15 cellular contexts compared by ENCODE assay signal in the genomic region with DNA sequence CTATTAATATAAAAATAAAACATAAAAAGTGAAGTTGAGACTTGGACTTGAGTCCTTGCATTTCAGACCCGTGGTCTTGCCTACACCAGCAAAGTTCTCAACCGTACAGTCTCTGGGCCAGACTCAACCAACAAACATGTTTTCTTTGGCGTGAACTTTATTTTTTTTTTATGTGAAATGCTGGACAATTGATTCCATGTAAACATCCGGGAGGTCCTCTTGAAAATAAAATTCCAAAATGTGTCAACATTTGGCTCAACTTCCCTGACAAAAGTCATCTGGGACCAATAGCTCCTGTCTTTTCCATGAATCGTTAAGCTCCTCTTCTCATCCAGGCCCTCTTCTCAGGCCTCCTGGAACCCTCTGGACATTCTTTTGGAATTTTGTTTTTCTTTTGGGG. TPM values are rescaled to one million over a fixed set of nuclear protein-coding genes. Genes with fewer than 3 reads are reported as not detected.
DNase-seq lines count a peak whose midpoint lies in the region; ATAC-seq and TF ChIP-seq lines count a peak whose summit lies in the region.
"Had no signal": no experiment of that assay in that cellular context is flagged by ENCODE, and none has a peak within 500 bp of the region (broad histone marks: within the 10 kb centered on the region; RNA-seq: fewer than 3 reads in every experiment).

No MANE protein-coding gene starts in this region.

- POLR2A ChIA-PET in activated CD4-positive, alpha-beta T cell treated with anti-CD3 and anti-CD28 coated beads for 36 hours (lab: Charles Lee): interaction anchor here (0.6 to 1.0 kb wide), 2 partner anchors 13 to 357 kb away, joined by 3 read pairs; no protein-coding TSS in a partner anchor

- H3K36me3 ChIP-seq in SK-N-MC (ENCODE audit: insufficient read depth, low read length) (peaks cover 11% of the 10 kb centered on the region), spleen (peaks cover 0 to 51% (median 17%) of the 10 kb centered on the region in 6 donors)

- peak overlapping the region; percentile 100 for H3K27ac ChIP-seq in SK-N-MC
- peak overlapping the region in 7 of 8 donors; percentile 19 to 97 (median 32) for H3K27ac ChIP-seq in spleen

- H3K27me3 Mint-ChIP-seq in activated CD4-positive, alpha-beta T cell treated with anti-CD3 and anti-CD28 coated beads for 36 hours: no peaks in the 10 kb centered on the region
- H3K27me3 Mint-ChIP-seq: dendritic cell treated with granulocyte-macrophage colony-stimulating factor and Interleukin-4, amounts not matched to agents 40 ng/mL and 50 ng/mL, for 4 days; natural killer cell treated with Interleukin-12 subunit alpha and Interleukin-12 subunit beta and Interleukin-15 and Interleukin-18, amount 100 ng/mL, for 72 hours had no signal

- no peak for DNase-seq in activated CD4-positive, alpha-beta T cell treated with anti-CD3 and anti-CD28 coated beads for 36 hours
- DNase-seq in activated CD4-positive, alpha-beta T cell treated with anti-CD3 and anti-CD28 coated beads, Interleukin-2, amount 50 U/mL, for 1 hour: no peak
- DNase-seq in SK-N-MC (ENCODE audit: low read depth, low spot score) (no peak), fibroblast of pulmonary artery (ENCODE audit: low read depth) (peak; percentile 53), spleen (no peak)
- DNase-seq: NCI-H2081, NCI-H774, substantia nigra had no signal

- H3K4me3 Mint-ChIP-seq in activated CD4-positive, alpha-beta T cell treated with anti-CD3 and anti-CD28 coated beads for 36 hours: no peak overlapping the region
- H3K4me3 Mint-ChIP-seq: dendritic cell treated with granulocyte-macrophage colony-stimulating factor and Interleukin-4, amounts not matched to agents 40 ng/mL and 50 ng/mL, for 4 days; natural killer cell treated with Interleukin-12 subunit alpha and Interleukin-12 subunit beta and Interleukin-15 and Interleukin-18, amount 100 ng/mL, for 72 hours had no signal

- TF ChIP-seq POLR2A in spleen (IDR thresholded peaks at IDR 0.05): no peak

- H3K27me3 ChIP-seq in spleen (replicated peaks in 1 of 7): no peaks in the 10 kb centered on the region

- no peak overlapping the region for H3K9ac ChIP-seq in SK-N-MC (ENCODE audit: insufficient read length)

- no peak for ATAC-seq in activated CD4-positive, alpha-beta T cell treated with anti-CD3 and anti-CD28 coated beads for 36 hours
- no peak for ATAC-seq in HG02870 (IDR thresholded peaks at IDR 0.05; ENCODE audit: unreplicated experiment)
- no peak for ATAC-seq in GM18519 (IDR thresholded peaks at IDR 0.05; ENCODE audit: low FRiP score, unreplicated experiment)
- ATAC-seq in HG02840 (IDR thresholded peaks at IDR 0.05; ENCODE audit: low FRiP score, unreplicated experiment): no peak
- ATAC-seq: HCT116; natural killer cell treated with Interleukin-12 subunit alpha and Interleukin-12 subunit beta and Interleukin-15 and Interleukin-18, amount 100 ng/mL, for 72 hours had no signal

- peak overlapping the region; percentile 1 for H3K27ac Mint-ChIP-seq in activated CD4-positive, alpha-beta T cell treated with anti-CD3 and anti-CD28 coated beads for 36 hours

- H3K9me3 ChIP-seq in SK-N-MC (ENCODE audit: low read depth, low read length): no peaks in the 10 kb centered on the region
- no peaks in the 10 kb centered on the region for H3K9me3 ChIP-seq in spleen

- WGBS in spleen, 5 donors: 73 to 86% (median 83%) methylated on average over 5 of the region's 5 CpGs

- CTCF ChIA-PET in activated CD4-positive, alpha-beta T cell treated with anti-CD3 and anti-CD28 coated beads for 36 hours (lab: Charles Lee): interaction anchor here (0.7 to 3.2 kb wide), 2 partner anchors 11 to 14 kb away, joined by 3 to 23 read pairs; no protein-coding TSS in a partner anchor

- no peak for TF ChIP-seq CTCF in fibroblast of pulmonary artery (IDR thresholded peaks at IDR 0.05; ENCODE audit: low read length, missing control alignments)
- no peak for TF ChIP-seq CTCF in spleen (IDR thresholded peaks at IDR 0.05 in 8 of 11, conservative IDR thresholded peaks at IDR 0.05 in 3 of 11)

- H3K4me3 ChIP-seq in SK-N-MC (no peak overlapping the region), fibroblast of pulmonary artery (replicated peaks; ENCODE audit: low read depth, low read length) (no peak overlapping the region), spleen (no peak overlapping the region)

- H3K4me1 Mint-ChIP-seq in activated CD4-positive, alpha-beta T cell treated with anti-CD3 and anti-CD28 coated beads for 36 hours: peaks cover 31% of the 10 kb centered on the region

- intact Hi-C loops in activated CD4-positive, alpha-beta T cell treated with anti-CD3 and anti-CD28 coated beads for 36 hours (cut with DNase I, micrococcal nuclease): no loop called here
- intact Hi-C loops in spleen (cut with DNase I; ENCODE audit: low total_unique reads): no loop called here

- peaks cover 14 to 76% (median 37%) of the 10 kb centered on the region in 6 donors for H3K4me1 ChIP-seq in spleen

- peaks cover 29% of the 10 kb centered on the region for H3K36me3 Mint-ChIP-seq in activated CD4-positive, alpha-beta T cell treated with anti-CD3 and anti-CD28 coated beads for 36 hours (ENCODE audit: low read depth)

- H3K9me3 Mint-ChIP-seq in activated CD4-positive, alpha-beta T cell treated with anti-CD3 and anti-CD28 coated beads for 36 hours (ENCODE audit: low read depth): no peaks in the 10 kb centered on the region
- H3K9me3 Mint-ChIP-seq: dendritic cell treated with granulocyte-macrophage colony-stimulating factor and Interleukin-4, amounts not matched to agents 40 ng/mL and 50 ng/mL, for 4 days; natural killer cell treated with Interleukin-12 subunit alpha and Interleukin-12 subunit beta and Interleukin-15 and Interleukin-18, amount 100 ng/mL, for 72 hours had no signal

RNA-seq across cellular contexts. Expression of gene ALDH16A1, which starts 2.7 kb away (rescaled TPM):
- total RNA-seq in activated CD4-positive, alpha-beta T cell treated with anti-CD3 and anti-CD28 coated beads for 36 hours: 10 to 100 TPM; 26.8 to 33.3 TPM
- total RNA-seq in spleen: 10 to 100 TPM; 38.7 to 50.2 (median 45.8) TPM
- polyA plus RNA-seq in spleen: 10 to 100 TPM; 54.9 to 99.9 (median 94.9) TPM

RNA-seq across cellular contexts. Expression of gene PIH1D1, which starts 4.1 kb away (rescaled TPM):
- 100 to 1,000 TPM; 117 to 138 TPM for total RNA-seq in activated CD4-positive, alpha-beta T cell treated with anti-CD3 and anti-CD28 coated beads for 36 hours
- 10 to 100 TPM; 76.0 to 94.3 (median 86.1) TPM for total RNA-seq in spleen
- polyA plus RNA-seq in spleen: 100 to 1,000 TPM in 2 of 3 donors, 10 to 100 TPM in 1; 85.3 to 140 (median 118) TPM

RNA-seq across cellular contexts. Expression of gene SLC17A7, which starts 14.4 kb away (rescaled TPM):
- under 1 TPM; 0.07 to 0.14 TPM for total RNA-seq in activated CD4-positive, alpha-beta T cell treated with anti-CD3 and anti-CD28 coated beads for 36 hours
- total RNA-seq in spleen: under 1 TPM in 2 of 7 donors, not detected in 5; 0.10 to 0.13 TPM
- under 1 TPM; 0.07 to 0.12 (median 0.10) TPM for polyA plus RNA-seq in spleen
- total RNA-seq: natural killer cell treated with Interleukin-12 subunit alpha and Interleukin-12 subunit beta and Interleukin-15 and Interleukin-18, amount 100 ng/mL, for 72 hours had no signal

RNA-seq across cellular contexts. Expression of gene FLT3LG, which starts 18.3 kb away (rescaled TPM):
- 10 to 100 TPM; 38.6 to 43.2 TPM for total RNA-seq in activated CD4-positive, alpha-beta T cell treated with anti-CD3 and anti-CD28 coated beads for 36 hours
- total RNA-seq in spleen: 10 to 100 TPM; 11.2 to 32.8 (median 24.1) TPM
- 10 to 100 TPM; 16.4 to 26.4 (median 19.9) TPM for polyA plus RNA-seq in spleen

RNA-seq across cellular contexts. Expression of gene GFY, which starts 30.5 kb away (rescaled TPM):
- total RNA-seq in activated CD4-positive, alpha-beta T cell treated with anti-CD3 and anti-CD28 coated beads for 36 hours: not detected
- not detected for total RNA-seq in spleen
- polyA plus RNA-seq in spleen: not detected
- total RNA-seq: HT-29; natural killer cell treated with Interleukin-12 subunit alpha and Interleukin-12 subunit beta and Interleukin-15 and Interleukin-18, amount 100 ng/mL, for 72 hours had no signal
